1 cellular context compared by ENCODE assay signal in the genomic region with DNA sequence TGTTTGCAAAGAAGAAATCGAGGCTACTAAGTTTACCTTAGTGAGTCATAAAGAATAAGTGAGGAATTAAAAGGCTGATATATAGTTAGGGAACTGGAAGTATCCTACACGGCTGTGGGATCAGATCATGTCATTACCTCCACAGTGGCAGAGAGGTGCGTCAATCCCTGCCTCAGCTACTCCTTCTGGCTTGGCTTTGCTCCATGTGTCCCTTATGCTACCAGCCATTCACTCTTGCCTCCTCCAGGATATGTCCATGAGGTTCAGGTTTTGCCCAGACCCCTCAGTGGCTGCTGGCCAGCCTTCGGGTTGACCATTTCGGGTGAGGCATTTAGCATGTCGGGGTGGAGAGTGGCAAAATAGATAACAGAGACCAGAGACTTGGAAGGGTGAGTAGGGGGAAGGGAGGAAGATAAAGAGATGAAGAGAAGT.
TF ChIP-seq lines count a peak whose summit lies in the region.

No MANE protein-coding gene starts in this region.

TF ChIP-seq in K562, 482 proteins besides CTCF, POLR2A, EP300 and RAD21 (continued from another document and continues in another):
- TF ChIP-seq, protein P1, sequence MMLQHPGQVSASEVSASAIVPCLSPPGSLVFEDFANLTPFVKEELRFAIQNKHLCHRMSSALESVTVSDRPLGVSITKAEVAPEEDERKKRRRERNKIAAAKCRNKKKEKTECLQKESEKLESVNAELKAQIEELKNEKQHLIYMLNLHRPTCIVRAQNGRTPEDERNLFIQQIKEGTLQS (IDR thresholded peaks at IDR 0.05): no peak
- TF ChIP-seq, protein P1 (CRISPR knock-in tag; conservative IDR thresholded peaks at IDR 0.05): no peak
- TF ChIP-seq LEF1 (IDR thresholded peaks at IDR 0.05) (peak; percentile 40; the same call in 1 of the 2 replicates), RBM22 (IDR thresholded peaks at IDR 0.05; ENCODE audit: low read depth, low read length, poor library complexity, severe bottlenecking) (no peak), GATA2 (CRISPR knock-in tag; IDR thresholded peaks at IDR 0.05) (no peak), SOX6 (IDR thresholded peaks at IDR 0.05) (peak; percentile 29; the same call in 1 of the 2 replicates), ZNF75A (CRISPR knock-in tag; IDR thresholded peaks at IDR 0.05) (0 out of 2 replicates have a peak, but pooled peaks have one; percentile 31), RBM39 (optimal IDR thresholded peaks at IDR 0.05; ENCODE audit: low read depth, low read length) (no peak), DDX20 (tag; IDR thresholded peaks at IDR 0.05; ENCODE audit: low read depth) (0 out of 2 replicates have a peak, but pooled peaks have one; percentile 25), SRF (CRISPR knock-in tag; IDR thresholded peaks at IDR 0.05) (no peak), ZNF354B (CRISPR knock-in tag; IDR thresholded peaks at IDR 0.05) (no peak), CBFA2T3 (IDR thresholded peaks at IDR 0.05) (peak; percentile 82), PHB (CRISPR knock-in tag; IDR thresholded peaks at IDR 0.05) (no peak), KHSRP (IDR thresholded peaks at IDR 0.05) (no peak), HCFC1 (IDR thresholded peaks at IDR 0.05; ENCODE audit: low read depth, low read length) (no peak), CXXC5 (CRISPR knock-in tag; IDR thresholded peaks at IDR 0.05) (peak; percentile 47; the same call in 1 of the 2 replicates), GTF2E2 (tag; IDR thresholded peaks at IDR 0.05) (no peak)
- TF ChIP-seq, protein P2, sequence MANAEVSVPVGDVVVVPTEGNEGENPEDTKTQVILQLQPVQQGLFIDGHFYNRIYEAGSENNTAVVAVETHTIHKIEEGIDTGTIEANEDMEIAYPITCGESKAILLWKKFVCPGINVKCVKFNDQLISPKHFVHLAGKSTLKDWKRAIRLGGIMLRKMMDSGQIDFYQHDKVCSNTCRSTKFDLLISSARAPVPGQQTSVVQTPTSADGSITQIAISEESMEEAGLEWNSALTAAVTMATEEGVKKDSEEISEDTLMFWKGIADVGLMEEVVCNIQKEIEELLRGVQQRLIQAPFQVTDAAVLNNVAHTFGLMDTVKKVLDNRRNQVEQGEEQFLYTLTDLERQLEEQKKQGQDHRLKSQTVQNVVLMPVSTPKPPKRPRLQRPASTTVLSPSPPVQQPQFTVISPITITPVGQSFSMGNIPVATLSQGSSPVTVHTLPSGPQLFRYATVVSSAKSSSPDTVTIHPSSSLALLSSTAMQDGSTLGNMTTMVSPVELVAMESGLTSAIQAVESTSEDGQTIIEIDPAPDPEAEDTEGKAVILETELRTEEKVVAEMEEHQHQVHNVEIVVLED (CRISPR knock-in tag; IDR thresholded peaks at IDR 0.05): no peak
- TF ChIP-seq, protein P3, sequence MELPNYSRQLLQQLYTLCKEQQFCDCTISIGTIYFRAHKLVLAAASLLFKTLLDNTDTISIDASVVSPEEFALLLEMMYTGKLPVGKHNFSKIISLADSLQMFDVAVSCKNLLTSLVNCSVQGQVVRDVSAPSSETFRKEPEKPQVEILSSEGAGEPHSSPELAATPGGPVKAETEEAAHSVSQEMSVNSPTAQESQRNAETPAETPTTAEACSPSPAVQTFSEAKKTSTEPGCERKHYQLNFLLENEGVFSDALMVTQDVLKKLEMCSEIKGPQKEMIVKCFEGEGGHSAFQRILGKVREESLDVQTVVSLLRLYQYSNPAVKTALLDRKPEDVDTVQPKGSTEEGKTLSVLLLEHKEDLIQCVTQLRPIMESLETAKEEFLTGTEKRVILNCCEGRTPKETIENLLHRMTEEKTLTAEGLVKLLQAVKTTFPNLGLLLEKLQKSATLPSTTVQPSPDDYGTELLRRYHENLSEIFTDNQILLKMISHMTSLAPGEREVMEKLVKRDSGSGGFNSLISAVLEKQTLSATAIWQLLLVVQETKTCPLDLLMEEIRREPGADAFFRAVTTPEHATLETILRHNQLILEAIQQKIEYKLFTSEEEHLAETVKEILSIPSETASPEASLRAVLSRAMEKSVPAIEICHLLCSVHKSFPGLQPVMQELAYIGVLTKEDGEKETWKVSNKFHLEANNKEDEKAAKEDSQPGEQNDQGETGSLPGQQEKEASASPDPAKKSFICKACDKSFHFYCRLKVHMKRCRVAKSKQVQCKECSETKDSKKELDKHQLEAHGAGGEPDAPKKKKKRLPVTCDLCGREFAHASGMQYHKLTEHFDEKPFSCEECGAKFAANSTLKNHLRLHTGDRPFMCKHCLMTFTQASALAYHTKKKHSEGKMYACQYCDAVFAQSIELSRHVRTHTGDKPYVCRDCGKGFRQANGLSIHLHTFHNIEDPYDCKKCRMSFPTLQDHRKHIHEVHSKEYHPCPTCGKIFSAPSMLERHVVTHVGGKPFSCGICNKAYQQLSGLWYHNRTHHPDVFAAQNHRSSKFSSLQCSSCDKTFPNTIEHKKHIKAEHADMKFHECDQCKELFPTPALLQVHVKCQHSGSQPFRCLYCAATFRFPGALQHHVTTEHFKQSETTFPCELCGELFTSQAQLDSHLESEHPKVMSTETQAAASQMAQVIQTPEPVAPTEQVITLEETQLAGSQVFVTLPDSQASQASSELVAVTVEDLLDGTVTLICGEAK (IDR thresholded peaks at IDR 0.05): no peak
- TF ChIP-seq, protein P3 (CRISPR knock-in tag; IDR thresholded peaks at IDR 0.05): no peak
- TF ChIP-seq, protein P4, sequence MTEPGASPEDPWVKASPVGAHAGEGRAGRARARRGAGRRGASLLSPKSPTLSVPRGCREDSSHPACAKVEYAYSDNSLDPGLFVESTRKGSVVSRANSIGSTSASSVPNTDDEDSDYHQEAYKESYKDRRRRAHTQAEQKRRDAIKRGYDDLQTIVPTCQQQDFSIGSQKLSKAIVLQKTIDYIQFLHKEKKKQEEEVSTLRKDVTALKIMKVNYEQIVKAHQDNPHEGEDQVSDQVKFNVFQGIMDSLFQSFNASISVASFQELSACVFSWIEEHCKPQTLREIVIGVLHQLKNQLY (CRISPR knock-in tag; conservative IDR thresholded peaks at IDR 0.05): no peak
- TF ChIP-seq, protein P5, sequence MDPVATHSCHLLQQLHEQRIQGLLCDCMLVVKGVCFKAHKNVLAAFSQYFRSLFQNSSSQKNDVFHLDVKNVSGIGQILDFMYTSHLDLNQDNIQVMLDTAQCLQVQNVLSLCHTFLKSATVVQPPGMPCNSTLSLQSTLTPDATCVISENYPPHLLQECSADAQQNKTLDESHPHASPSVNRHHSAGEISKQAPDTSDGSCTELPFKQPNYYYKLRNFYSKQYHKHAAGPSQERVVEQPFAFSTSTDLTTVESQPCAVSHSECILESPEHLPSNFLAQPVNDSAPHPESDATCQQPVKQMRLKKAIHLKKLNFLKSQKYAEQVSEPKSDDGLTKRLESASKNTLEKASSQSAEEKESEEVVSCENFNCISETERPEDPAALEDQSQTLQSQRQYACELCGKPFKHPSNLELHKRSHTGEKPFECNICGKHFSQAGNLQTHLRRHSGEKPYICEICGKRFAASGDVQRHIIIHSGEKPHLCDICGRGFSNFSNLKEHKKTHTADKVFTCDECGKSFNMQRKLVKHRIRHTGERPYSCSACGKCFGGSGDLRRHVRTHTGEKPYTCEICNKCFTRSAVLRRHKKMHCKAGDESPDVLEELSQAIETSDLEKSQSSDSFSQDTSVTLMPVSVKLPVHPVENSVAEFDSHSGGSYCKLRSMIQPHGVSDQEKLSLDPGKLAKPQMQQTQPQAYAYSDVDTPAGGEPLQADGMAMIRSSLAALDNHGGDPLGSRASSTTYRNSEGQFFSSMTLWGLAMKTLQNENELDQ (CRISPR knock-in tag; IDR thresholded peaks at IDR 0.05; ENCODE audit: borderline replicate concordance): no peak
- TF ChIP-seq, protein P6, sequence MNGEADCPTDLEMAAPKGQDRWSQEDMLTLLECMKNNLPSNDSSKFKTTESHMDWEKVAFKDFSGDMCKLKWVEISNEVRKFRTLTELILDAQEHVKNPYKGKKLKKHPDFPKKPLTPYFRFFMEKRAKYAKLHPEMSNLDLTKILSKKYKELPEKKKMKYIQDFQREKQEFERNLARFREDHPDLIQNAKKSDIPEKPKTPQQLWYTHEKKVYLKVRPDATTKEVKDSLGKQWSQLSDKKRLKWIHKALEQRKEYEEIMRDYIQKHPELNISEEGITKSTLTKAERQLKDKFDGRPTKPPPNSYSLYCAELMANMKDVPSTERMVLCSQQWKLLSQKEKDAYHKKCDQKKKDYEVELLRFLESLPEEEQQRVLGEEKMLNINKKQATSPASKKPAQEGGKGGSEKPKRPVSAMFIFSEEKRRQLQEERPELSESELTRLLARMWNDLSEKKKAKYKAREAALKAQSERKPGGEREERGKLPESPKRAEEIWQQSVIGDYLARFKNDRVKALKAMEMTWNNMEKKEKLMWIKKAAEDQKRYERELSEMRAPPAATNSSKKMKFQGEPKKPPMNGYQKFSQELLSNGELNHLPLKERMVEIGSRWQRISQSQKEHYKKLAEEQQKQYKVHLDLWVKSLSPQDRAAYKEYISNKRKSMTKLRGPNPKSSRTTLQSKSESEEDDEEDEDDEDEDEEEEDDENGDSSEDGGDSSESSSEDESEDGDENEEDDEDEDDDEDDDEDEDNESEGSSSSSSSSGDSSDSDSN (IDR thresholded peaks at IDR 0.05; ENCODE audit: borderline replicate concordance in 1 of 2, low read depth in 2 of 2, low read length in 2 of 2): no peak
- TF ChIP-seq, protein P7, sequence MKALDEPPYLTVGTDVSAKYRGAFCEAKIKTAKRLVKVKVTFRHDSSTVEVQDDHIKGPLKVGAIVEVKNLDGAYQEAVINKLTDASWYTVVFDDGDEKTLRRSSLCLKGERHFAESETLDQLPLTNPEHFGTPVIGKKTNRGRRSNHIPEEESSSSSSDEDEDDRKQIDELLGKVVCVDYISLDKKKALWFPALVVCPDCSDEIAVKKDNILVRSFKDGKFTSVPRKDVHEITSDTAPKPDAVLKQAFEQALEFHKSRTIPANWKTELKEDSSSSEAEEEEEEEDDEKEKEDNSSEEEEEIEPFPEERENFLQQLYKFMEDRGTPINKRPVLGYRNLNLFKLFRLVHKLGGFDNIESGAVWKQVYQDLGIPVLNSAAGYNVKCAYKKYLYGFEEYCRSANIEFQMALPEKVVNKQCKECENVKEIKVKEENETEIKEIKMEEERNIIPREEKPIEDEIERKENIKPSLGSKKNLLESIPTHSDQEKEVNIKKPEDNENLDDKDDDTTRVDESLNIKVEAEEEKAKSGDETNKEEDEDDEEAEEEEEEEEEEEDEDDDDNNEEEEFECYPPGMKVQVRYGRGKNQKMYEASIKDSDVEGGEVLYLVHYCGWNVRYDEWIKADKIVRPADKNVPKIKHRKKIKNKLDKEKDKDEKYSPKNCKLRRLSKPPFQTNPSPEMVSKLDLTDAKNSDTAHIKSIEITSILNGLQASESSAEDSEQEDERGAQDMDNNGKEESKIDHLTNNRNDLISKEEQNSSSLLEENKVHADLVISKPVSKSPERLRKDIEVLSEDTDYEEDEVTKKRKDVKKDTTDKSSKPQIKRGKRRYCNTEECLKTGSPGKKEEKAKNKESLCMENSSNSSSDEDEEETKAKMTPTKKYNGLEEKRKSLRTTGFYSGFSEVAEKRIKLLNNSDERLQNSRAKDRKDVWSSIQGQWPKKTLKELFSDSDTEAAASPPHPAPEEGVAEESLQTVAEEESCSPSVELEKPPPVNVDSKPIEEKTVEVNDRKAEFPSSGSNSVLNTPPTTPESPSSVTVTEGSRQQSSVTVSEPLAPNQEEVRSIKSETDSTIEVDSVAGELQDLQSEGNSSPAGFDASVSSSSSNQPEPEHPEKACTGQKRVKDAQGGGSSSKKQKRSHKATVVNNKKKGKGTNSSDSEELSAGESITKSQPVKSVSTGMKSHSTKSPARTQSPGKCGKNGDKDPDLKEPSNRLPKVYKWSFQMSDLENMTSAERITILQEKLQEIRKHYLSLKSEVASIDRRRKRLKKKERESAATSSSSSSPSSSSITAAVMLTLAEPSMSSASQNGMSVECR (CRISPR knock-in tag; IDR thresholded peaks at IDR 0.05): no peak
- TF ChIP-seq, protein P8, sequence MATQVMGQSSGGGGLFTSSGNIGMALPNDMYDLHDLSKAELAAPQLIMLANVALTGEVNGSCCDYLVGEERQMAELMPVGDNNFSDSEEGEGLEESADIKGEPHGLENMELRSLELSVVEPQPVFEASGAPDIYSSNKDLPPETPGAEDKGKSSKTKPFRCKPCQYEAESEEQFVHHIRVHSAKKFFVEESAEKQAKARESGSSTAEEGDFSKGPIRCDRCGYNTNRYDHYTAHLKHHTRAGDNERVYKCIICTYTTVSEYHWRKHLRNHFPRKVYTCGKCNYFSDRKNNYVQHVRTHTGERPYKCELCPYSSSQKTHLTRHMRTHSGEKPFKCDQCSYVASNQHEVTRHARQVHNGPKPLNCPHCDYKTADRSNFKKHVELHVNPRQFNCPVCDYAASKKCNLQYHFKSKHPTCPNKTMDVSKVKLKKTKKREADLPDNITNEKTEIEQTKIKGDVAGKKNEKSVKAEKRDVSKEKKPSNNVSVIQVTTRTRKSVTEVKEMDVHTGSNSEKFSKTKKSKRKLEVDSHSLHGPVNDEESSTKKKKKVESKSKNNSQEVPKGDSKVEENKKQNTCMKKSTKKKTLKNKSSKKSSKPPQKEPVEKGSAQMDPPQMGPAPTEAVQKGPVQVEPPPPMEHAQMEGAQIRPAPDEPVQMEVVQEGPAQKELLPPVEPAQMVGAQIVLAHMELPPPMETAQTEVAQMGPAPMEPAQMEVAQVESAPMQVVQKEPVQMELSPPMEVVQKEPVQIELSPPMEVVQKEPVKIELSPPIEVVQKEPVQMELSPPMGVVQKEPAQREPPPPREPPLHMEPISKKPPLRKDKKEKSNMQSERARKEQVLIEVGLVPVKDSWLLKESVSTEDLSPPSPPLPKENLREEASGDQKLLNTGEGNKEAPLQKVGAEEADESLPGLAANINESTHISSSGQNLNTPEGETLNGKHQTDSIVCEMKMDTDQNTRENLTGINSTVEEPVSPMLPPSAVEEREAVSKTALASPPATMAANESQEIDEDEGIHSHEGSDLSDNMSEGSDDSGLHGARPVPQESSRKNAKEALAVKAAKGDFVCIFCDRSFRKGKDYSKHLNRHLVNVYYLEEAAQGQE (CRISPR knock-in tag; IDR thresholded peaks at IDR 0.05; ENCODE audit: low read depth): 0 out of 2 replicates have a peak, but pooled peaks have one; percentile 23
